Comparison of ENCODE assay signal across 36 cellular contexts in the genomic region with DNA sequence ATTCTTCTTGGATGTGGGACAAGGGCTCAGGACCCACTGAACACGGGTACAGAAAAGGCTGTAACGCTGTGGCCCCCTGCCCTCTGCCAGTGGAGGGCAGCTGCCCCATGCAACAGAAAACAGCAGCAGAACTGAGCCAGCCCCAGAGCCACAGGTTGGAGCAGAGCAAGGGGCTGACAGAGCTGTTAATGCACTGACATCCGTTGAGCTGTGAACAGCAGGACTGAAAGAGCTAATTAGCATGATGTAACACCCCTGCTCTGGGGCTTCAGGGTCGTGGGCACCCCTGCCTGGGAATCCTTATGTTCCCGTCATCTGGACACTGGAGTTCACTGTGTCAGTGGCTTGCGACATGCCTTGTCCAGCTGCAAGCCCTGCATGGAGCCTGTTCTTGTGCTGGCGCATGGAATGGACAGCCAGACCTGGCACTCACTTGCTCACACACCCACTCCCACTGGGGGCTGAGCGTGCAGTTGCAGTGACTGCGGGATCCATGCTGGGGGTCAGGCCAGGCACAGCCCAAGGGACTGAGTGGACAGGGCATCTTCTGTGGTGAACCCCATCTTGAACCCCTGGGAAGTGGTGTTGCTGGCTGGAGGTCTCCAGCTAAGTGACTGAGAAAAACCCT.
"Had no signal": no experiment of that assay in that cellular context is flagged by ENCODE, and none has a peak within 500 bp of the region (broad histone marks: within the 10 kb centered on the region; RNA-seq: fewer than 3 reads in every experiment).

No MANE protein-coding gene starts in this region.

- DNase-seq: activated CD4-positive, alpha-beta T cell treated with anti-CD3 and anti-CD28 coated beads for 36 hours; activated CD4-positive, alpha-beta T cell treated with anti-CD3 and anti-CD28 coated beads, Interleukin-2, amount 10 ng/mL, durations not matched to agents 7 days and 5 days; activated CD4-positive, alpha-beta T cell treated with anti-CD3 and anti-CD28 coated beads, Interleukin-2, amount 50 U/mL, for 48 hours; activated CD8-positive, alpha-beta memory T cell treated with anti-CD3 and anti-CD28 coated beads, Interleukin-2, amount 50 U/mL, for 4 hours; activated effector memory CD4-positive, alpha-beta T cell treated with Interleukin-2 at 50 U/mL for 16 hours; activated naive CD4-positive, alpha-beta T cell treated with anti-CD3 and anti-CD28 coated beads, Interleukin-2, amount 10 ng/mL, durations not matched to agents 7 days and 5 days; activated naive CD8-positive, alpha-beta T cell treated with anti-CD3 and anti-CD28 coated beads, Interleukin-2, amount 50 U/mL, for 24 hours; activated T-cell treated with anti-CD3 and anti-CD28 coated beads for 4 hours; activated T-cell treated with anti-CD3 and anti-CD28 coated beads, Interleukin-2, amount 50 U/mL, for 4 hours; brain microvascular endothelial cell; central memory CD4-positive, alpha-beta T cell; MM.1S; MV-4-11; NCI-H1092 treated with DMSO at 0.1 percent for 48 hours; NCI-H1417; NCI-H146; NCI-H187; NCI-H2029 treated with DMSO at 0.1 percent for 48 hours; NCI-H2171 treated with DMSO at 0.1 percent for 48 hours; NCI-H2227 treated with DMSO at 0.1 percent for 48 hours; NCI-H446 treated with DMSO at 0.1 percent for 48 hours; NCI-H524; NCI-H69; NCI-H82; NK-92 treated with Interleukin-12 subunit alpha and Interleukin-12 subunit beta, amount 100 ng/mL, for 24 hours; PC-3; Peyer's patch; RPMI8226; SHP77 treated with DMSO at 0.1 percent for 48 hours; SK-N-SH had no signal

- H3K4me1 ChIP-seq: Peyer's patch, SJSA1 had no signal

- H3K27ac ChIP-seq: brain microvascular endothelial cell, Peyer's patch, SJSA1 had no signal

- H3K27me3 ChIP-seq: brain microvascular endothelial cell, Peyer's patch, SJSA1 had no signal

- FAIRE-seq: TTC549 had no signal

- H3K36me3 Mint-ChIP-seq: activated naive CD4-positive, alpha-beta T cell treated with anti-CD3 and anti-CD28 coated beads, Interleukin-2, amount 10 ng/mL, durations not matched to agents 7 days and 5 days; activated naive CD8-positive, alpha-beta T cell had no signal

- H3K4me3 Mint-ChIP-seq: activated CD4-positive, alpha-beta T cell treated with anti-CD3 and anti-CD28 coated beads for 36 hours; activated CD4-positive, alpha-beta T cell treated with anti-CD3 and anti-CD28 coated beads, Interleukin-2, amount 10 ng/mL, durations not matched to agents 7 days and 5 days; activated naive CD4-positive, alpha-beta T cell treated with anti-CD3 and anti-CD28 coated beads, Interleukin-2, amount 10 ng/mL, durations not matched to agents 7 days and 5 days; activated naive CD8-positive, alpha-beta T cell; activated naive CD8-positive, alpha-beta T cell treated with anti-CD3 and anti-CD28 coated beads, Interleukin-2, amount 50 U/mL, for 24 hours; activated T-cell treated with anti-CD3 and anti-CD28 coated beads, Interleukin-2, amount 50 U/mL, for 4 hours; T-helper 1 cell treated with Interleukin-12 subunit alpha and Interleukin-12 subunit beta and Interleukin-4 antibody, amounts not matched to agents 30 μg/mL and 1 μg/mL, for 36 hours; T-helper 2 cell treated with Interferon-gamma antibody and Interleukin-4, amounts not matched to agents 5 μg/mL and 100 μg/mL, for 36 hours had no signal

- H3K9me2 ChIP-seq: SK-N-SH had no signal

- H3K27me3 Mint-ChIP-seq: activated CD4-positive, alpha-beta T cell treated with anti-CD3 and anti-CD28 coated beads for 36 hours; activated CD4-positive, alpha-beta T cell treated with anti-CD3 and anti-CD28 coated beads, Interleukin-2, amount 10 ng/mL, durations not matched to agents 7 days and 5 days; activated naive CD4-positive, alpha-beta T cell treated with anti-CD3 and anti-CD28 coated beads, Interleukin-2, amount 10 ng/mL, durations not matched to agents 7 days and 5 days; activated naive CD8-positive, alpha-beta T cell treated with anti-CD3 and anti-CD28 coated beads, Interleukin-2, amount 50 U/mL, for 24 hours had no signal

- H3K27ac Mint-ChIP-seq: activated CD4-positive, alpha-beta T cell treated with anti-CD3 and anti-CD28 coated beads for 36 hours; activated CD4-positive, alpha-beta T cell treated with anti-CD3 and anti-CD28 coated beads, Interleukin-2, amount 10 ng/mL, durations not matched to agents 7 days and 5 days; activated naive CD4-positive, alpha-beta T cell treated with anti-CD3 and anti-CD28 coated beads, Interleukin-2, amount 10 ng/mL, durations not matched to agents 7 days and 5 days; activated naive CD8-positive, alpha-beta T cell; activated naive CD8-positive, alpha-beta T cell treated with anti-CD3 and anti-CD28 coated beads, Interleukin-2, amount 50 U/mL, for 24 hours; T-helper 1 cell treated with Interleukin-12 subunit alpha and Interleukin-12 subunit beta and Interleukin-4 antibody, amounts not matched to agents 30 μg/mL and 1 μg/mL, for 36 hours; T-helper 2 cell treated with Interferon-gamma antibody and Interleukin-4, amounts not matched to agents 5 μg/mL and 100 μg/mL, for 36 hours had no signal

- H3K4me1 Mint-ChIP-seq: activated CD4-positive, alpha-beta T cell treated with anti-CD3 and anti-CD28 coated beads for 36 hours; activated CD4-positive, alpha-beta T cell treated with anti-CD3 and anti-CD28 coated beads, Interleukin-2, amount 10 ng/mL, durations not matched to agents 7 days and 5 days; activated naive CD4-positive, alpha-beta T cell treated with anti-CD3 and anti-CD28 coated beads, Interleukin-2, amount 10 ng/mL, durations not matched to agents 7 days and 5 days; activated naive CD8-positive, alpha-beta T cell treated with anti-CD3 and anti-CD28 coated beads, Interleukin-2, amount 50 U/mL, for 24 hours had no signal

- H3K9me3 Mint-ChIP-seq: activated naive CD8-positive, alpha-beta T cell treated with anti-CD3 and anti-CD28 coated beads, Interleukin-2, amount 50 U/mL, for 24 hours had no signal

- H3K4me2 ChIP-seq: SK-N-SH had no signal

- ATAC-seq: activated CD4-positive, alpha-beta T cell treated with anti-CD3 and anti-CD28 coated beads for 36 hours; activated CD4-positive, CD25-positive, alpha-beta regulatory T cell treated with anti-CD3 and anti-CD28 coated beads, Interleukin-2, amount 50 U/mL, for 24 hours; activated naive CD8-positive, alpha-beta T cell treated with anti-CD3 and anti-CD28 coated beads, Interleukin-2, amount 50 U/mL, for 24 hours; activated T-cell treated with anti-CD3 and anti-CD28 coated beads, Interleukin-2, amount 50 U/mL, for 4 hours; PC-3 had no signal

- H3K36me3 ChIP-seq: brain microvascular endothelial cell, Peyer's patch, SJSA1 had no signal

- H3K9ac ChIP-seq: SK-N-SH had no signal

- H3K9me3 ChIP-seq: Peyer's patch, SJSA1 had no signal

- H3K4me3 ChIP-seq: Peyer's patch, SJSA1 had no signal
